In genomic region chr4:20254517-20255250, GRCh38 we compare ENCODE assay signal across 11 cellular contexts. TPM values are rescaled to one million over a fixed set of nuclear protein-coding genes. Genes with fewer than 3 reads are reported as not detected.
DNase-seq lines count a peak whose midpoint lies in the region; ATAC-seq and TF ChIP-seq lines count a peak whose summit lies in the region.
"Had no signal": no experiment of that assay in that cellular context is flagged by ENCODE, and none has a peak within 500 bp of the region (broad histone marks: within the 10 kb centered on the region; RNA-seq: fewer than 3 reads in every experiment).

No MANE protein-coding gene starts in this region.

- peaks cover 8% of the 10 kb centered on the region for H3K36me3 Mint-ChIP-seq in natural killer cell

- TF ChIP-seq CTCF in GM10266 (IDR thresholded peaks at IDR 0.05; ENCODE audit: control insufficient read depth, insufficient read depth, low read depth, missing control alignments) (no peak), left ventricle myocardium inferior (IDR thresholded peaks at IDR 0.05; ENCODE audit: borderline replicate concordance) (no peak), retinal pigment epithelial cell (conservative IDR thresholded peaks at IDR 0.05; ENCODE audit: low read depth, low read length) (no peak), natural killer cell (IDR thresholded peaks at IDR 0.05) (no peak)

- peaks cover 42% of the 10 kb centered on the region for H3K4me1 ChIP-seq in left ventricle myocardium inferior

- peaks cover 20 to 37% of the 10 kb centered on the region in 2 donors for H3K27me3 Mint-ChIP-seq in natural killer cell (ENCODE audit: low read depth in 2 of 2)

- no peaks in the 10 kb centered on the region for H3K36me3 ChIP-seq in left ventricle myocardium inferior
- H3K36me3 ChIP-seq: neutrophil had no signal

- no peak for ATAC-seq in natural killer cell
- ATAC-seq: activated CD4-positive, alpha-beta T cell treated with anti-CD3 and anti-CD28 coated beads for 36 hours; HCT116 had no signal

- H3K27ac Mint-ChIP-seq in natural killer cell, result no peak overlapping the region
- H3K27ac Mint-ChIP-seq: activated CD4-positive, alpha-beta T cell treated with anti-CD3 and anti-CD28 coated beads for 36 hours had no signal

- peaks cover 66% of the 10 kb centered on the region for H3K27me3 ChIP-seq in left ventricle myocardium inferior (ENCODE audit: low read depth)

- H3K4me3 ChIP-seq in left ventricle myocardium inferior (peak overlapping the region; percentile 73), retinal pigment epithelial cell (ENCODE audit: low read length) (peak overlapping the region; percentile 68)

- H3K9me3 Mint-ChIP-seq in natural killer cell, result peaks cover 2 to 6% of the 10 kb centered on the region in 2 donors

- no peaks in the 10 kb centered on the region for H3K4me1 Mint-ChIP-seq in natural killer cell

- H3K4me3 Mint-ChIP-seq in natural killer cell, result no peak overlapping the region
- H3K4me3 Mint-ChIP-seq: activated CD4-positive, alpha-beta T cell treated with anti-CD3 and anti-CD28 coated beads for 36 hours had no signal

- peak overlapping the region; percentile 30 for H3K27ac ChIP-seq in left ventricle myocardium inferior (replicated peaks)
- H3K27ac ChIP-seq: neutrophil had no signal

- H3K9me3 ChIP-seq in left ventricle myocardium inferior (replicated peaks), result no peaks in the 10 kb centered on the region
- H3K9me3 ChIP-seq: neutrophil had no signal

- intact Hi-C loops in left ventricle myocardium inferior (cut with micrococcal nuclease) (no loop called here), natural killer cell (cut with micrococcal nuclease) (no loop called here)

- DNase-seq in GM10266 (ENCODE audit: extremely low spot score) (peak; percentile 17), T1000 (lab: John Stamatoyannopoulos, UW) (peak; percentile 36), left ventricle myocardium inferior (peak; percentile 15), retinal pigment epithelial cell (ENCODE audit: low read depth) (no peak), cerebellar cortex (ENCODE audit: low spot score) (no peak), natural killer cell (no peak), GDM1 (lab: John Stamatoyannopoulos, UW) (no peak), NCI-H1694 (lab: John Stamatoyannopoulos, UW) (no peak)
- DNase-seq: activated CD4-positive, alpha-beta T cell treated with anti-CD3 and anti-CD28 coated beads for 36 hours had no signal

RNA-seq across cellular contexts. Expression of gene SLIT2, which starts 3.0 kb away (rescaled TPM):
- total RNA-seq in left ventricle myocardium inferior, result 6.0 TPM
- not detected for total RNA-seq in natural killer cell
- total RNA-seq: activated CD4-positive, alpha-beta T cell treated with anti-CD3 and anti-CD28 coated beads for 36 hours had no signal

Comparison
In these comparisons a context has a peak if more than half of its experiments do, and no peak if none do; other contexts are left out.
1. DNase-seq: peak in GM10266 (single experiment), T1000 (single experiment) and left ventricle myocardium inferior (single experiment); none in retinal pigment epithelial cell (single experiment), cerebellar cortex (single experiment), natural killer cell (single experiment), GDM1 (single experiment) and NCI-H1694 (single experiment).